In genomic region chr3:2212211-2212610, GRCh38 we compare ENCODE assay signal across 23 cellular contexts.
"Had no signal": no experiment of that assay in that cellular context is flagged by ENCODE, and none has a peak within 500 bp of the region (broad histone marks: within the 10 kb centered on the region; RNA-seq: fewer than 3 reads in every experiment).

No MANE protein-coding gene starts in this region.

- H3K36me3 ChIP-seq: neutrophil, pancreas, prostate gland, right lobe of liver, sigmoid colon, stomach, thoracic aorta, thyroid gland, tibial nerve, upper lobe of left lung, vagina had no signal

- H3K27ac ChIP-seq: neutrophil, pancreas, prostate gland, right lobe of liver, sigmoid colon, stomach, thoracic aorta, thyroid gland, tibial nerve, upper lobe of left lung, vagina had no signal

- H3K27me3 ChIP-seq: neutrophil, pancreas, right lobe of liver, sigmoid colon, stomach, thyroid gland, tibial nerve, upper lobe of left lung, vagina had no signal

- H3K9me3 ChIP-seq: neutrophil, pancreas, prostate gland, right lobe of liver, sigmoid colon, thoracic aorta, thyroid gland, tibial nerve, upper lobe of left lung, vagina had no signal

- DNase-seq: nephron progenitor cell; nucleus accumbens; pancreas; right cardiac atrium; right lobe of liver; sigmoid colon; small intestine; stimulated activated CD4-positive, alpha-beta T cell treated with anti-CD3 and anti-CD28 coated beads, Interleukin-15, amount 100 ng/mL, for 24 hours; stimulated activated CD4-positive, alpha-beta T cell treated with anti-CD3 and anti-CD28 coated beads, Interleukin-2, amount 100 ng/mL, for 24 hours; stimulated activated CD4-positive, alpha-beta T cell treated with anti-CD3 and anti-CD28 coated beads, Interleukin-2, amount 100 ng/mL, for 48 hours; stimulated activated CD4-positive, alpha-beta T cell treated with anti-CD3 and anti-CD28 coated beads, Interleukin-4, amount 100 ng/mL, for 24 hours; stimulated activated naive B cell treated with anti-CD40 and anti-IgM and Interleukin-4, amounts not matched to agents 10 μg/mL and 1 μg/mL and 100 μg/mL, for 72 hours; stimulated activated naive CD4-positive, alpha-beta T cell treated with Interleukin-2 at 50 U/mL for 16 hours; stomach; thyroid gland; upper lobe of left lung had no signal

- H3K4me1 ChIP-seq: pancreas, prostate gland, right lobe of liver, sigmoid colon, stomach, thyroid gland, upper lobe of left lung, vagina had no signal

- ATAC-seq: natural killer cell treated with Interleukin-12 subunit alpha and Interleukin-12 subunit beta and Interleukin-15 and Interleukin-18, amount 100 ng/mL, for 72 hours; pancreas; right cardiac atrium; right lobe of liver; stimulated activated effector memory CD8-positive, alpha-beta T cell treated with anti-CD3 and anti-CD28 coated beads, Interleukin-12 subunit alpha, Interleukin-12 subunit beta, amount 100 ng/mL, for 72 hours; stimulated activated naive B cell treated with anti-CD40 and anti-IgM and Interleukin-4, amounts not matched to agents 10 μg/mL and 1 μg/mL and 100 μg/mL, for 72 hours had no signal

- H3K4me3 ChIP-seq: pancreas, prostate gland, right lobe of liver, sigmoid colon, stomach, thoracic aorta, thyroid gland, tibial nerve, upper lobe of left lung, vagina had no signal
